In the genomic region with DNA sequence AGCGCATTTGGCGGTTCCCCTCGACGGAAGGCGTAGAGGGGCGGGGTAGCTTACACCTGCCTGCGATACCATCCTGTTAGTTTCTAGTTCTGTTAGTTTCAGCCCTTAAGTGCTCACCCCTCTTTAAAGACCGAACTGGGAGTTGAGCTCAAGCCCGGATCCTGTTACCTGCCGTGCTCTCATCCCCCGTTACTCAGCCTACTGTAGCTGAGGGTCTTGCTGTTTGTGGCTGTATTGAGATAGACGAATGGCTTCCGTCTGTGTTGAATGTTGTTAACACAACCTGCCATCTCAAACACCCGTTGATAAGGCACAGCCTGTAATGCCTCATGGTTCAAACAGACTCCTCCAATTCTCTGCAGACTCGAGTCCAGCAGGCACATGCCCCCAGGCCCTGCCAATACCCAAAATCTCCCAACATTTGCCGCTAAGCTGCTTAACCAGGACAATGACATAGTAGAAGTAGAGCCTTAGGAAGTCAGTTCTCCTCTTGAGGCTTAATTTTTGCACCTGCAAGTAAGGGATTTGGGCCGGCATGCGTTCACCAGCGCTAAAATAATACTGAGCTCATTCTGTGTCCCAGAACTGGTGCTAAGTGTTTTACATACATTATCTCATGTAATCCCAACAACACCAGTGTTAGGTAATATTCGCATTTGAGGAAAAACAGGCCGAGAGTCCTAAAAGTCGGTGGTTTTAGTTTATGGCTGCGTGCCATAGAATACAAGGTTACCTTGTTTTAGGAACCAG, we compare ENCODE assay signal across 8 cellular contexts. TPM values are rescaled to one million over a fixed set of nuclear protein-coding genes. Genes with fewer than 3 reads are reported as not detected.
A peak's percentile ranks its signal among the peaks of the same experiment; 100 is the strongest.
DNase-seq lines count a peak whose midpoint lies in the region; ATAC-seq, FAIRE-seq and TF ChIP-seq lines count a peak whose summit lies in the region.

No MANE protein-coding gene starts in this region.

- ATAC-seq in CD4-positive, alpha-beta T cell (ENCODE audit: poor library complexity), result peak; percentile 54
- ATAC-seq in GM18909 (IDR thresholded peaks at IDR 0.05; ENCODE audit: poor library complexity, unreplicated experiment) (peak; percentile 45), HG03103 (IDR thresholded peaks at IDR 0.05; ENCODE audit: low read depth, unreplicated experiment) (peak; percentile 28), K562 (peak; percentile 5)
- peak; percentile 50 for ATAC-seq in stimulated activated effector memory CD8-positive, alpha-beta T cell treated with anti-CD3 and anti-CD28 coated beads, Interleukin-12 subunit alpha, Interleukin-12 subunit beta, amount 100 ng/mL, for 72 hours

- DNase-seq in CD4-positive, alpha-beta T cell, result peak in 4 of 10 experiments; percentile 59 to 72 (median 65)
- DNase-seq in NCI-H526 (lab: John Stamatoyannopoulos, UW) (peak; percentile 66 to 76), K562 (ENCODE audit: extremely low read depth in 1 of 4, low spot score in 3 of 4) (peak in 1 of 4 experiments; percentile 52), HCEC 1CT (no peak)
- DNase-seq in stimulated activated effector memory CD8-positive, alpha-beta T cell treated with anti-CD3 and anti-CD28 coated beads, Interleukin-12 subunit alpha, Interleukin-12 subunit beta, amount 100 ng/mL, for 72 hours (ENCODE audit: low spot score in 2 of 2), result no peak

- peaks cover 0 to 4% of the 10 kb centered on the region in 2 experiments; a peak in 1 of 5 replicates for H3K4me1 ChIP-seq in K562 (replicated peaks in 1 of 2; ENCODE audit: control insufficient read depth in 2 of 2, insufficient read depth in 2 of 2, low read length in 2 of 2)

- POLR2A ChIA-PET in CD4-positive, alpha-beta T cell (lab: Charles Lee), result interaction anchor here (0.6 to 5.5 kb wide), 43 partner anchors 9 to 1923 kb away, joined by 3 to 115 read pairs (median 7); a partner anchor contains a TSS
- POLR2A ChIA-PET in K562 (lab: Yijun Ruan, JAX), result interaction anchor here (0.5 to 2.4 kb wide), 14 partner anchors 9 to 1403 kb away, joined by 3 to 14 read pairs (median 3); no protein-coding TSS in a partner anchor

- CTCF ChIA-PET in CD4-positive, alpha-beta T cell (lab: Charles Lee), result interaction anchor here (1.1 to 2.2 kb wide), 4 partner anchors 14 to 86 kb away, joined by 5 to 15 read pairs (median 5); no protein-coding TSS in a partner anchor
- CTCF ChIA-PET in K562 (lab: Yijun Ruan, JAX; ENCODE audit: low intra/inter-chr PET ratio), result no interaction called here

- in situ Hi-C loops in K562 (cut with MboI), result no loop called here

- H3K4me1 Mint-ChIP-seq in CD4-positive, alpha-beta T cell (ENCODE audit: low read depth), result peaks cover 76% of the 10 kb centered on the region
- peaks cover 44% of the 10 kb centered on the region for H3K4me1 Mint-ChIP-seq in stimulated activated effector memory CD8-positive, alpha-beta T cell treated with anti-CD3 and anti-CD28 coated beads, Interleukin-12 subunit alpha, Interleukin-12 subunit beta, amount 100 ng/mL, for 72 hours

- no peak for TF ChIP-seq POLR2A in K562 (conservative IDR thresholded peaks at IDR 0.05)

- TF ChIP-seq RAD21 in K562 (CRISPR knock-in tag; conservative IDR thresholded peaks at IDR 0.05 in 1 of 2, IDR thresholded peaks at IDR 0.05 in 1 of 2), result no peak

- H3K79me2 ChIP-seq in K562 (ENCODE audit: control insufficient read depth, insufficient read depth, low read length), result peaks cover 89% of the 10 kb centered on the region

- H3K9me3 ChIP-seq in CD4-positive, alpha-beta T cell (ENCODE audit: control insufficient read depth, low read length), result no peaks in the 10 kb centered on the region
- no peaks in the 10 kb centered on the region for H3K9me3 ChIP-seq in K562 (replicated peaks; ENCODE audit: control insufficient read depth, insufficient read depth, low read depth, low read length)
- H3K9me3 ChIP-seq in iPS-18c (ENCODE audit: control insufficient read depth, insufficient read depth, low read length), result no peaks in the 10 kb centered on the region

- peaks cover 5% of the 10 kb centered on the region for H3K27me3 Mint-ChIP-seq in CD4-positive, alpha-beta T cell

- no peak for TF ChIP-seq EP300 in K562 (IDR thresholded peaks at IDR 0.05; ENCODE audit: low read length)

- peak overlapping the region; percentile 100 for H3K9ac ChIP-seq in K562 (ENCODE audit: insufficient read depth in 1 of 2, low read depth in 2 of 2, low read length in 2 of 2)

- no TSS peak for BruUV-seq in K562 (replicated peaks; lab: Mats Ljungman, UMichigan)

- intact Hi-C loops in CD4-positive, alpha-beta T cell (cut with DNase I, micrococcal nuclease), result loop anchor here (1.0 to 10.0 kb wide), 6 partner anchors 50 to 1512 kb away; a partner anchor contains a TSS
- intact Hi-C loops in K562 (cut with micrococcal nuclease), result loop anchor here (1.0 kb wide), 1 partner anchor 20 kb away; no protein-coding TSS in a partner anchor

- H2AFZ ChIP-seq in K562 (ENCODE audit: low read depth, low read length), result peak overlapping the region; percentile 88

- peak; percentile 6 for FAIRE-seq in K562 (lab: Jason Lieb, UNC)

- H3K36me3 Mint-ChIP-seq in CD4-positive, alpha-beta T cell (ENCODE audit: low read depth), result peaks cover 38% of the 10 kb centered on the region
- peaks cover 55% of the 10 kb centered on the region for H3K36me3 Mint-ChIP-seq in stimulated activated effector memory CD8-positive, alpha-beta T cell treated with anti-CD3 and anti-CD28 coated beads, Interleukin-12 subunit alpha, Interleukin-12 subunit beta, amount 100 ng/mL, for 72 hours

- TF ChIP-seq CTCF in CD4-positive, alpha-beta T cell (IDR thresholded peaks at IDR 0.05), result no peak
- no peak for TF ChIP-seq CTCF in K562 (IDR thresholded peaks at IDR 0.05 in 2 of 3, conservative IDR thresholded peaks at IDR 0.05 in 1 of 3; ENCODE audit: insufficient read depth in 2 of 3, low read depth in 1 of 3, low read length in 3 of 3)

- H3K27ac Mint-ChIP-seq in CD4-positive, alpha-beta T cell, result peak overlapping the region; percentile 99
- H3K27ac Mint-ChIP-seq in stimulated activated effector memory CD8-positive, alpha-beta T cell treated with anti-CD3 and anti-CD28 coated beads, Interleukin-12 subunit alpha, Interleukin-12 subunit beta, amount 100 ng/mL, for 72 hours, result peak overlapping the region; percentile 100

- no peaks in the 10 kb centered on the region for H3K27me3 ChIP-seq in CD4-positive, alpha-beta T cell (ENCODE audit: control insufficient read depth, insufficient read depth, low read length)
- no peaks in the 10 kb centered on the region for H3K27me3 ChIP-seq in K562 (ENCODE audit: control insufficient read depth in 2 of 2, insufficient read depth in 2 of 2, low read length in 2 of 2)

- peak overlapping the region; percentile 95 for H3K4me2 ChIP-seq in K562 (ENCODE audit: insufficient read depth, low read length)

- H3K4me3 ChIP-seq in K562, result peak overlapping the region; percentile 82
- peak overlapping the region; percentile 98 for H3K4me3 ChIP-seq in iPS-18c (ENCODE audit: insufficient read depth, low read depth, low read length)

- under 1% methylated on average over 22 of the region's 23 CpGs for WGBS in K562 (ENCODE audit: insufficient coverage, low coverage, missing lambda C conversion rate)

- no peaks in the 10 kb centered on the region; the same call in 2 of the 3 replicates for H3K36me3 ChIP-seq in K562 (ENCODE audit: control insufficient read depth, insufficient read depth, low read length)

- H3K27ac ChIP-seq in CD4-positive, alpha-beta T cell (ENCODE audit: low read depth, low read length), result peak overlapping the region; percentile 100
- H3K27ac ChIP-seq in K562 (ENCODE audit: extremely low read depth, low read depth, low read length), result peak overlapping the region; percentile 100

- no peaks in the 10 kb centered on the region for H3K9me1 ChIP-seq in K562 (ENCODE audit: control insufficient read depth, insufficient read depth, low read length)

- H3K4me3 Mint-ChIP-seq in CD4-positive, alpha-beta T cell, result peak overlapping the region; percentile 89
- H3K4me3 Mint-ChIP-seq in stimulated activated effector memory CD8-positive, alpha-beta T cell treated with anti-CD3 and anti-CD28 coated beads, Interleukin-12 subunit alpha, Interleukin-12 subunit beta, amount 100 ng/mL, for 72 hours, result peak overlapping the region; percentile 94

- no peaks in the 10 kb centered on the region for H3K9me3 Mint-ChIP-seq in CD4-positive, alpha-beta T cell
- no peaks in the 10 kb centered on the region for H3K9me3 Mint-ChIP-seq in stimulated activated effector memory CD8-positive, alpha-beta T cell treated with anti-CD3 and anti-CD28 coated beads, Interleukin-12 subunit alpha, Interleukin-12 subunit beta, amount 100 ng/mL, for 72 hours

- no peaks in the 10 kb centered on the region for H4K20me1 ChIP-seq in K562 (replicated peaks; ENCODE audit: control insufficient read depth, insufficient read depth, low read length)

TF ChIP-seq in K562, 482 proteins besides CTCF, POLR2A, EP300 and RAD21 (continues in another document):
- TF ChIP-seq ZNF76 (CRISPR knock-in tag; IDR thresholded peaks at IDR 0.05; ENCODE audit: borderline replicate concordance), result no peak
- TF ChIP-seq FUS (optimal IDR thresholded peaks at IDR 0.05; ENCODE audit: low read depth, low read length), result no peak
- peak; percentile 46; the same call in 1 of the 2 replicates for TF ChIP-seq NFIC (IDR thresholded peaks at IDR 0.05)

RNA-seq across cellular contexts. Expression of a gene that starts 1.3 kb away (rescaled TPM):
- total RNA-seq in CD4-positive, alpha-beta T cell, result 10 to 100 TPM; 22.9 to 24.8 TPM
- 11.5 and 17.9 TPM in 2 replicates for total RNA-seq in K562 (2011; cell fraction: chromatin; rRNA removed; ENCODE audit: low replicate concordance)
- total RNA-seq in K562 (2011; cell fraction: nucleolus; rRNA removed), result 3.5 and 4.7 TPM in 2 replicates
- 7.8 and 16.4 TPM in 2 replicates for total RNA-seq in K562 (2011; cell fraction: nucleoplasm; rRNA removed)
- 0.86 and 2.4 TPM in 2 replicates for total RNA-seq in K562 (2014; rRNA removed)
- total RNA-seq in K562 (2014; rRNA removed; fragmentation: Illumina TruSeq; extraction: Trizol), result 3.3 and 3.9 TPM in 2 replicates
- 2.0 and 2.1 TPM in 2 replicates for total RNA-seq in K562 (2015; rRNA removed; fragmentation: Illumina TruSeq; extraction: Trizol)
- 4.9 and 5.2 TPM in 2 replicates for total RNA-seq in K562 (2021)
- polyA plus RNA-seq in K562 (2011; rRNA removed), result 3.9 and 5.7 TPM in 2 replicates
- polyA plus RNA-seq in K562 (2011; cell fraction: cytosol; rRNA removed), result 2.6 and 3.3 TPM in 2 replicates
- polyA plus RNA-seq in K562 (2011; cell fraction: nucleus; rRNA removed), result 9.5 TPM in 2 replicates
- 1.5 and 3.3 TPM in 2 replicates for polyA plus RNA-seq in K562 (2012)
- polyA plus RNA-seq in K562 (2014; fragmentation: Illumina TruSeq; extraction: Trizol), result 2.7 TPM in 2 replicates
- polyA plus RNA-seq in K562 (2014; fragmentation: Nextera tagmentation; extraction: Ambion mirVana), result 1 to 10 TPM; 1.4 TPM
- 1.4 and 1.5 TPM in 2 replicates for polyA plus RNA-seq in K562 (2014; rRNA removed)
- polyA minus RNA-seq in K562 (2011; rRNA and poly(A)+ RNA removed), result 33.2 and 42.7 TPM in 2 replicates
- 2.3 and 5.9 TPM in 2 replicates for polyA minus RNA-seq in K562 (2011; cell fraction: cytosol; rRNA and poly(A)+ RNA removed)
- polyA minus RNA-seq in K562 (2011; cell fraction: nucleus; rRNA and poly(A)+ RNA removed), result 17.6 and 25.2 TPM in 2 replicates

Comparison
In these comparisons a context has a peak if more than half of its experiments do, and no peak if none do; other contexts are left out.
1. DNase-seq: peak in NCI-H526 (2 of 2); none in stimulated activated effector memory CD8-positive, alpha-beta T cell treated with anti-CD3 and anti-CD28 coated beads, Interleukin-12 subunit alpha, Interleukin-12 subunit beta, amount 100 ng/mL, for 72 hours (0 of 2) and HCEC 1CT (single experiment).
2. Peak in every context shown above with its lines, with median percentiles within 50 percentile points of each other: ATAC-seq.